25 cellular contexts compared by ENCODE assay signal in genomic region chr6:128929869-128930268, GRCh38. TPM values are rescaled to one million over a fixed set of nuclear protein-coding genes. Genes with fewer than 3 reads are reported as not detected.
DNase-seq lines count a peak whose midpoint lies in the region; ATAC-seq and TF ChIP-seq lines count a peak whose summit lies in the region.
"Had no signal": no experiment of that assay in that cellular context is flagged by ENCODE, and none has a peak within 500 bp of the region (broad histone marks: within the 10 kb centered on the region; RNA-seq: fewer than 3 reads in every experiment).

No MANE protein-coding gene starts in this region.

- peaks cover 42% of the 10 kb centered on the region for H3K27me3 Mint-ChIP-seq in MCF 10A (ENCODE audit: insufficient read depth, unreplicated experiment)

- WGBS in mammary epithelial cell (ENCODE audit: low coverage, missing lambda C conversion rate): 3% methylated on average over 10 of the region's 34 CpGs
- WGBS in right cardiac atrium: 62% methylated on average over 34 of the region's 34 CpGs

- no peak overlapping the region for H3K9ac ChIP-seq in mammary epithelial cell (ENCODE audit: insufficient read depth, low read length)

- no peak for TF ChIP-seq CTCF in mammary epithelial cell (conservative IDR thresholded peaks at IDR 0.05 in 1 of 2, IDR thresholded peaks at IDR 0.05 in 1 of 2; ENCODE audit: extremely low read depth in 1 of 2, insufficient read depth in 1 of 2, low read depth in 1 of 2, low read length in 2 of 2)
- no peak for TF ChIP-seq CTCF in MCF 10A (IDR thresholded peaks at IDR 0.05; ENCODE audit: unreplicated experiment)
- TF ChIP-seq CTCF in GM06990 (IDR thresholded peaks at IDR 0.05; ENCODE audit: insufficient read depth, low read length, poor library complexity, severe bottlenecking): no peak

- CTCF ChIA-PET in mammary epithelial cell (lab: Charles Lee; ENCODE audit: low non-redundant PET): no interaction called here
- CTCF ChIA-PET in MCF 10A (lab: Yijun Ruan, JAX): no interaction called here

- H3K27ac ChIP-seq in mammary epithelial cell (ENCODE audit: insufficient read depth, low read depth, low read length) (no peak overlapping the region), right cardiac atrium (ENCODE audit: low read length) (no peak overlapping the region)
- H3K27ac ChIP-seq: SJSA1 had no signal

- H4K20me1 ChIP-seq in mammary epithelial cell (ENCODE audit: insufficient read depth, low read length): no peaks in the 10 kb centered on the region

- H3K9me3 ChIP-seq in mammary epithelial cell (replicated peaks; ENCODE audit: insufficient read depth, low read length): no peaks in the 10 kb centered on the region
- H3K9me3 ChIP-seq in right cardiac atrium (ENCODE audit: control insufficient read depth, low read length): no peaks in the 10 kb centered on the region
- H3K9me3 ChIP-seq: SJSA1 had no signal

- no peak overlapping the region for H3K4me3 Mint-ChIP-seq in MCF 10A (ENCODE audit: unreplicated experiment)
- H3K4me3 Mint-ChIP-seq: CD8-positive, alpha-beta T cell; H9; HFFc6 had no signal

- H2AFZ ChIP-seq in mammary epithelial cell (ENCODE audit: low read depth, low read length): no peak overlapping the region

- POLR2A ChIA-PET in MCF 10A (lab: Yijun Ruan, JAX): no interaction called here

- no peak for DNase-seq in mammary epithelial cell
- DNase-seq in MCF 10A (ENCODE audit: unreplicated experiment): no peak
- DNase-seq in GM06990 (ENCODE audit: extremely low read depth, insufficient read length): peak; percentile 1
- DNase-seq in right cardiac atrium: peak in 2 of 3 donors; percentile 31 to 46
- peak; percentile 51 for DNase-seq in retina
- no peak for DNase-seq in MV-4-11 (lab: John Stamatoyannopoulos, UW)
- no peak for DNase-seq in activated naive CD4-positive, alpha-beta T cell treated with Interleukin-2 at 50 U/mL for 16 hours
- DNase-seq: 8988T; C1 segment of cervical spinal cord; CD8-positive, alpha-beta T cell; EL; GF-D8; H9; HFFc6; MM.1S; NCI-H1092 treated with DMSO at 0.1 percent for 48 hours; NCI-H1436 treated with DMSO at 0.1 percent for 48 hours; NCI-H1930; NCI-H226; NCI-H524; NCI-H774; NK-92 treated with Interleukin-12 subunit alpha and Interleukin-12 subunit beta, amount 100 ng/mL, for 24 hours had no signal

- in situ Hi-C loops in mammary epithelial cell (cut with MboI; ENCODE audit: low sequenced_read_pairs in 2 of 2): no loop called here

- intact Hi-C loops in mammary epithelial cell (cut with micrococcal nuclease) (no loop called here), MCF 10A (cut with micrococcal nuclease) (no loop called here), right cardiac atrium (cut with DNase I) (no loop called here)

- BruUV-seq in mammary epithelial cell (replicated peaks; lab: Mats Ljungman, UMichigan): no TSS peak
- BruUV-seq in MCF 10A (replicated peaks; lab: Mats Ljungman, UMichigan): no TSS peak

- no peaks in the 10 kb centered on the region for H3K4me1 Mint-ChIP-seq in MCF 10A (ENCODE audit: insufficient read depth, unreplicated experiment)
- H3K4me1 Mint-ChIP-seq: H9 had no signal

- H3K4me1 ChIP-seq in mammary epithelial cell (ENCODE audit: insufficient read depth, low read length) (peaks cover 3% of the 10 kb centered on the region), right cardiac atrium (ENCODE audit: control insufficient read depth, insufficient read depth, low read length) (no peaks in the 10 kb centered on the region)
- H3K4me1 ChIP-seq: SJSA1 had no signal

- H3K36me3 ChIP-seq in mammary epithelial cell (ENCODE audit: insufficient read depth, low read length) (no peaks in the 10 kb centered on the region), GM06990 (ENCODE audit: control insufficient read depth, insufficient read depth, low read length) (no peaks in the 10 kb centered on the region)
- H3K36me3 ChIP-seq: SJSA1 had no signal

- no peaks in the 10 kb centered on the region for H3K36me3 Mint-ChIP-seq in MCF 10A (ENCODE audit: insufficient read depth, unreplicated experiment)
- H3K36me3 Mint-ChIP-seq: CD8-positive, alpha-beta T cell had no signal

- H3K9me3 Mint-ChIP-seq in MCF 10A (ENCODE audit: unreplicated experiment): no peaks in the 10 kb centered on the region
- H3K9me3 Mint-ChIP-seq: CD8-positive, alpha-beta T cell; H9; HFFc6 had no signal

- H3K27ac Mint-ChIP-seq in MCF 10A (ENCODE audit: low read depth, unreplicated experiment): no peak overlapping the region
- H3K27ac Mint-ChIP-seq: CD8-positive, alpha-beta T cell; HFFc6 had no signal

- H3K27me3 ChIP-seq in mammary epithelial cell (ENCODE audit: insufficient read depth, low read length) (peaks cover 3% of the 10 kb centered on the region), GM06990 (replicated peaks; ENCODE audit: control insufficient read depth, insufficient read depth, low read length) (no peaks in the 10 kb centered on the region), right cardiac atrium (ENCODE audit: control insufficient read depth, insufficient read depth) (no peaks in the 10 kb centered on the region)
- H3K27me3 ChIP-seq: SJSA1 had no signal

- H3K4me3 ChIP-seq in mammary epithelial cell (replicated peaks in 1 of 3; ENCODE audit: insufficient read depth in 1 of 3, low read depth in 2 of 3, low read length in 3 of 3) (no peak overlapping the region), GM06990 (replicated peaks; ENCODE audit: low read depth, low read length) (no peak overlapping the region), right cardiac atrium (ENCODE audit: low read length) (no peak overlapping the region)
- H3K4me3 ChIP-seq: SJSA1 had no signal

- H3K79me2 ChIP-seq in mammary epithelial cell (ENCODE audit: insufficient read depth, low read length): no peaks in the 10 kb centered on the region

- H3K4me2 ChIP-seq in mammary epithelial cell (ENCODE audit: insufficient read depth, low read depth, low read length): peak overlapping the region; percentile 52

- dilution Hi-C loops in mammary epithelial cell (cut with HindIII; ENCODE audit: low sequenced_read_pairs): no loop called here

- ATAC-seq in right cardiac atrium (peak; percentile 40 to 47), GM18907 (IDR thresholded peaks at IDR 0.05; ENCODE audit: unreplicated experiment) (no peak)
- ATAC-seq: CD8-positive, alpha-beta T cell; Panc1 had no signal

RNA-seq across cellular contexts. Expression of gene LAMA2, which starts 46.9 kb away (rescaled TPM):
- under 1 TPM; 0.50 to 0.73 TPM for total RNA-seq in mammary epithelial cell
- 1.2 TPM for polyA plus RNA-seq in mammary epithelial cell
- polyA minus RNA-seq in mammary epithelial cell: 0.83 TPM
- 2.2 and 3.9 TPM in 2 replicates for total RNA-seq in MCF 10A (2022)
- 100 to 1,000 TPM; 134 to 176 (median 148) TPM for total RNA-seq in right cardiac atrium
- polyA plus RNA-seq in right cardiac atrium: 28.7 TPM

Comparison
In these comparisons a context has a peak if more than half of its experiments do, and no peak if none do; other contexts are left out.
1. DNase-seq: peak in GM06990 (single experiment), right cardiac atrium (2 of 3) and retina (single experiment); none in mammary epithelial cell (single experiment), MCF 10A (single experiment), MV-4-11 (single experiment) and activated naive CD4-positive, alpha-beta T cell treated with Interleukin-2 at 50 U/mL for 16 hours (single experiment).
2. RNA of gene LAMA2, which starts 46.9 kb away (total RNA-seq): 134 to 176 TPM in right cardiac atrium; 2.2 to 3.9 TPM in MCF 10A and 0.50 to 0.73 TPM in mammary epithelial cell; every median in the first group is over 10 times any median in the second.